Comparison of ENCODE assay signal across 1 cellular context in the genomic region with DNA sequence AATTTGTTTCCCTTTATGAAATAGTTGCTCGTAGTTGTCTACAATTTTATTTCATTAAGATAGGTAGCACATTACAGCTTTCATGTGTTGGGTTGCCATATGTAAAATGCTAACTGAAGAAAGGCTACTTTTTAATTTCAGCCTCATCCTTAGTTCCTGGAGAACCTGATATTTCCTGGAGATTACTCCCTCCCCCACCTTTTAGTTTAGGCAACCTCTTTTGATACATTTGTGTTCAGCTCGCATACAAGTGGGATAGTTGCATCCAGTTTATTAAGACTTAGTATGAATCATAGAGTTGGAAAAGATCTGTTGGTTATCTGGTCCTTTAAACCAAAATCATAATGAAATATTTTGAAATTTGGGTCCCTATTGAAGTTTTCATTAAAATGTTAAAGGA.
TF ChIP-seq lines count a peak whose summit lies in the region.

No MANE protein-coding gene starts in this region.

TF ChIP-seq in GM12878, 131 proteins besides CTCF, POLR2A, EP300 and RAD21 (continued from another document):
- TF ChIP-seq, protein P1, sequence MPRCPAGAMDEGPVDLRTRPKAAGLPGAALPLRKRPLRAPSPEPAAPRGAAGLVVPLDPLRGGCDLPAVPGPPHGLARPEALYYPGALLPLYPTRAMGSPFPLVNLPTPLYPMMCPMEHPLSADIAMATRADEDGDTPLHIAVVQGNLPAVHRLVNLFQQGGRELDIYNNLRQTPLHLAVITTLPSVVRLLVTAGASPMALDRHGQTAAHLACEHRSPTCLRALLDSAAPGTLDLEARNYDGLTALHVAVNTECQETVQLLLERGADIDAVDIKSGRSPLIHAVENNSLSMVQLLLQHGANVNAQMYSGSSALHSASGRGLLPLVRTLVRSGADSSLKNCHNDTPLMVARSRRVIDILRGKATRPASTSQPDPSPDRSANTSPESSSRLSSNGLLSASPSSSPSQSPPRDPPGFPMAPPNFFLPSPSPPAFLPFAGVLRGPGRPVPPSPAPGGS (IDR thresholded peaks at IDR 0.05; ENCODE audit: borderline replicate concordance, insufficient read depth, low read depth, low read length, poor library complexity, severe bottlenecking) = no peak
- TF ChIP-seq ZSCAN29 (IDR thresholded peaks at IDR 0.05) (no peak), SRF (IDR thresholded peaks at IDR 0.05; ENCODE audit: low read depth in 2 of 2, low read length in 2 of 2) (no peak), ZNF217 (IDR thresholded peaks at IDR 0.05) (no peak), JUND (IDR thresholded peaks at IDR 0.05; ENCODE audit: low read depth, low read length) (no peak), CEBPB (IDR thresholded peaks at IDR 0.05; ENCODE audit: borderline replicate concordance in 1 of 2, low read depth in 2 of 2, low read length in 2 of 2) (no peak), CHD1 (IDR thresholded peaks at IDR 0.05; ENCODE audit: low read depth, low read length) (no peak), BMI1 (IDR thresholded peaks at IDR 0.05; ENCODE audit: borderline replicate concordance) (no peak)
- TF ChIP-seq, protein P2, sequence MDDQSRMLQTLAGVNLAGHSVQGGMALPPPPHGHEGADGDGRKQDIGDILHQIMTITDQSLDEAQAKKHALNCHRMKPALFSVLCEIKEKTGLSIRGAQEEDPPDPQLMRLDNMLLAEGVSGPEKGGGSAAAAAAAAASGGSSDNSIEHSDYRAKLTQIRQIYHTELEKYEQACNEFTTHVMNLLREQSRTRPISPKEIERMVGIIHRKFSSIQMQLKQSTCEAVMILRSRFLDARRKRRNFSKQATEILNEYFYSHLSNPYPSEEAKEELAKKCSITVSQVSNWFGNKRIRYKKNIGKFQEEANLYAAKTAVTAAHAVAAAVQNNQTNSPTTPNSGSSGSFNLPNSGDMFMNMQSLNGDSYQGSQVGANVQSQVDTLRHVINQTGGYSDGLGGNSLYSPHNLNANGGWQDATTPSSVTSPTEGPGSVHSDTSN (IDR thresholded peaks at IDR 0.05; ENCODE audit: insufficient replicate concordance, low read depth, low read length) = no peak
- TF ChIP-seq, protein P3, sequence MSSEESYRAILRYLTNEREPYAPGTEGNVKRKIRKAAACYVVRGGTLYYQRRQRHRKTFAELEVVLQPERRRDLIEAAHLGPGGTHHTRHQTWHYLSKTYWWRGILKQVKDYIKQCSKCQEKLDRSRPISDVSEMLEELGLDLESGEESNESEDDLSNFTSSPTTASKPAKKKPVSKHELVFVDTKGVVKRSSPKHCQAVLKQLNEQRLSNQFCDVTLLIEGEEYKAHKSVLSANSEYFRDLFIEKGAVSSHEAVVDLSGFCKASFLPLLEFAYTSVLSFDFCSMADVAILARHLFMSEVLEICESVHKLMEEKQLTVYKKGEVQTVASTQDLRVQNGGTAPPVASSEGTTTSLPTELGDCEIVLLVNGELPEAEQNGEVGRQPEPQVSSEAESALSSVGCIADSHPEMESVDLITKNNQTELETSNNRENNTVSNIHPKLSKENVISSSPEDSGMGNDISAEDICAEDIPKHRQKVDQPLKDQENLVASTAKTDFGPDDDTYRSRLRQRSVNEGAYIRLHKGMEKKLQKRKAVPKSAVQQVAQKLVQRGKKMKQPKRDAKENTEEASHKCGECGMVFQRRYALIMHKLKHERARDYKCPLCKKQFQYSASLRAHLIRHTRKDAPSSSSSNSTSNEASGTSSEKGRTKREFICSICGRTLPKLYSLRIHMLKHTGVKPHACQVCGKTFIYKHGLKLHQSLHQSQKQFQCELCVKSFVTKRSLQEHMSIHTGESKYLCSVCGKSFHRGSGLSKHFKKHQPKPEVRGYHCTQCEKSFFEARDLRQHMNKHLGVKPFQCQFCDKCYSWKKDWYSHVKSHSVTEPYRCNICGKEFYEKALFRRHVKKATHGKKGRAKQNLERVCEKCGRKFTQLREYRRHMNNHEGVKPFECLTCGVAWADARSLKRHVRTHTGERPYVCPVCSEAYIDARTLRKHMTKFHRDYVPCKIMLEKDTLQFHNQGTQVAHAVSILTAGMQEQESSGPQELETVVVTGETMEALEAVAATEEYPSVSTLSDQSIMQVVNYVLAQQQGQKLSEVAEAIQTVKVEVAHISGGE (CRISPR knock-in tag; IDR thresholded peaks at IDR 0.05) = no peak
